Comparison of ENCODE assay signal across 8 cellular contexts in genomic region chr3:46078712-46079400, GRCh38.
DNase-seq lines count a peak whose midpoint lies in the region; ATAC-seq and TF ChIP-seq lines count a peak whose summit lies in the region.

No MANE protein-coding gene starts in this region.

- H3K9me3 Mint-ChIP-seq in central memory CD8-positive, alpha-beta T cell, result no peaks in the 10 kb centered on the region

- H3K4me1 Mint-ChIP-seq in central memory CD8-positive, alpha-beta T cell, result peaks cover 8% of the 10 kb centered on the region

- peak; percentile 99 for TF ChIP-seq CTCF in GM12873 (IDR thresholded peaks at IDR 0.05; ENCODE audit: insufficient read depth, low read depth, low read length, missing control alignments)

- H3K27me3 Mint-ChIP-seq in central memory CD8-positive, alpha-beta T cell, result no peaks in the 10 kb centered on the region

- H3K36me3 Mint-ChIP-seq in central memory CD8-positive, alpha-beta T cell (ENCODE audit: insufficient read depth), result peaks cover 2% of the 10 kb centered on the region

- peak overlapping the region; percentile 16 for H3K4me3 Mint-ChIP-seq in central memory CD8-positive, alpha-beta T cell

- H3K27ac Mint-ChIP-seq in central memory CD8-positive, alpha-beta T cell (ENCODE audit: low read depth), result no peak overlapping the region

- DNase-seq in NCI-H510A (lab: John Stamatoyannopoulos, UW) (peak; percentile 18), kidney glomerular epithelial cell (lab: John Stamatoyannopoulos, UW) (peak; percentile 81)
- DNase-seq in activated CD4-positive, CD25-positive, alpha-beta regulatory T cell treated with anti-CD3 and anti-CD28 coated beads, Interleukin-2, amount 50 U/mL, for 16 hours (ENCODE audit: low read depth, low spot score), result peak; percentile 87
- peak; percentile 83 to 88 for DNase-seq in central memory CD8-positive, alpha-beta T cell (ENCODE audit: low spot score in 2 of 2)
- DNase-seq in stimulated activated CD4-positive, alpha-beta T cell treated with anti-CD3 and anti-CD28 coated beads, Interleukin-2, amount 100 ng/mL, for 24 hours, result peak; percentile 90 to 93

- peak; percentile 87 for ATAC-seq in HG03196 (IDR thresholded peaks at IDR 0.05; ENCODE audit: unreplicated experiment)
- ATAC-seq in central memory CD8-positive, alpha-beta T cell (replicated peaks; ENCODE audit: extremely low read depth, poor library complexity, severe bottlenecking), result peak; percentile 94
- ATAC-seq in HG03432 (IDR thresholded peaks at IDR 0.05; ENCODE audit: unreplicated experiment), result no peak

Comparison
In these comparisons a context has a peak if more than half of its experiments do, and no peak if none do; other contexts are left out.
1. DNase-seq: peak in every context shown above with its lines; median percentile 92 in stimulated activated CD4-positive, alpha-beta T cell treated with anti-CD3 and anti-CD28 coated beads, Interleukin-2, amount 100 ng/mL, for 24 hours; 87 in activated CD4-positive, CD25-positive, alpha-beta regulatory T cell treated with anti-CD3 and anti-CD28 coated beads, Interleukin-2, amount 50 U/mL, for 16 hours; 86 in central memory CD8-positive, alpha-beta T cell; 81 in kidney glomerular epithelial cell; 18 in NCI-H510A.